9 cellular contexts compared by ENCODE assay signal in genomic region chr20:18001131-18001921, GRCh38. TPM values are rescaled to one million over a fixed set of nuclear protein-coding genes. Genes with fewer than 3 reads are reported as not detected.
DNase-seq lines count a peak whose midpoint lies in the region; ATAC-seq and TF ChIP-seq lines count a peak whose summit lies in the region.
"Had no signal": no experiment of that assay in that cellular context is flagged by ENCODE, and none has a peak within 500 bp of the region (broad histone marks: within the 10 kb centered on the region; RNA-seq: fewer than 3 reads in every experiment).

No MANE protein-coding gene starts in this region.

- DNase-seq in cardiac fibroblast (ENCODE audit: low read depth in 2 of 2), result peak; percentile 92 to 93
- peak; percentile 69 for DNase-seq in kidney tubule cell (ENCODE audit: low spot score)
- peak; percentile 57 to 64 for DNase-seq in thyroid gland
- no peak for DNase-seq in NCI-H128 (lab: John Stamatoyannopoulos, UW; ENCODE audit: unreplicated experiment)
- no peak for DNase-seq in retina
- DNase-seq in NCI-H1694 treated with DMSO at 0.1 percent for 48 hours (lab: John Stamatoyannopoulos, UW), result no peak

- H3K9me3 ChIP-seq in HUES64 (ENCODE audit: insufficient read depth, low read depth, low read length) (no peaks in the 10 kb centered on the region), thyroid gland (no peaks in the 10 kb centered on the region)

- no peak overlapping the region for H3K4me3 ChIP-seq in HUES64 (ENCODE audit: low read length)
- no peak overlapping the region for H3K4me3 ChIP-seq in cardiac fibroblast (replicated peaks in 1 of 2; ENCODE audit: low read depth in 2 of 2, low read length in 2 of 2)
- no peak overlapping the region for H3K4me3 ChIP-seq in thyroid gland (replicated peaks in 1 of 3)

- ATAC-seq in HG03565 (IDR thresholded peaks at IDR 0.05; ENCODE audit: unreplicated experiment), result no peak

- H3K27ac ChIP-seq in HUES64 (ENCODE audit: low read depth, low read length) (no peak overlapping the region), thyroid gland (peak overlapping the region in 1 of 3 donors; percentile 14)

- TF ChIP-seq CTCF in cardiac fibroblast (IDR thresholded peaks at IDR 0.05; ENCODE audit: low read depth, low read length) (no peak), thyroid gland (IDR thresholded peaks at IDR 0.05) (no peak)

- WGBS in HUES64, result 83% methylated on average over 9 of the region's 10 CpGs
- WGBS in thyroid gland, 2 donors, result 67 to 68% methylated on average over 8 to 10 of the region's 10 CpGs

- H3K9ac ChIP-seq in HUES64 (ENCODE audit: low read depth, low read length), result peak overlapping the region; percentile 10; the same call in 1 of the 2 replicates

- peaks cover 15% of the 10 kb centered on the region for H3K4me1 ChIP-seq in HUES64 (ENCODE audit: insufficient read depth, low read length)
- peaks cover 24 to 33% of the 10 kb centered on the region in 2 donors for H3K4me1 ChIP-seq in thyroid gland

- no peak for TF ChIP-seq POLR2A in thyroid gland (IDR thresholded peaks at IDR 0.05)

- H3K27me3 ChIP-seq in HUES64 (ENCODE audit: insufficient read depth, low read length) (no peaks in the 10 kb centered on the region), thyroid gland (no peaks in the 10 kb centered on the region)

- intact Hi-C loops in thyroid gland (cut with DNase I), result no loop called here

- H3K36me3 ChIP-seq in HUES64 (ENCODE audit: insufficient read depth, low read length) (no peaks in the 10 kb centered on the region), thyroid gland (no peaks in the 10 kb centered on the region)

RNA-seq across cellular contexts. Expression of gene MGME1, which starts 32.5 kb away (rescaled TPM):
- 37.9 TPM for polyA plus RNA-seq in HUES64 (2013, experiment 1 of 2)
- 41.4 TPM for polyA plus RNA-seq in HUES64 (2013, experiment 2 of 2)
- total RNA-seq in thyroid gland, result 10 to 100 TPM; 14.6 to 24.2 (median 16.8) TPM

RNA-seq across cellular contexts. Expression of gene SNX5, which starts 32.7 kb away (rescaled TPM):
- polyA plus RNA-seq in HUES64 (2013, experiment 1 of 2), result 164 TPM
- polyA plus RNA-seq in HUES64 (2013, experiment 2 of 2), result 154 TPM
- total RNA-seq in thyroid gland, result 100 to 1,000 TPM; 247 to 346 (median 270) TPM

RNA-seq across cellular contexts. Expression of gene OVOL2, which starts 56.4 kb away (rescaled TPM):
- 2.7 TPM for polyA plus RNA-seq in HUES64 (2013, experiment 1 of 2)
- polyA plus RNA-seq in HUES64 (2013, experiment 2 of 2), result 2.5 TPM
- 10 to 100 TPM; 12.6 to 17.4 (median 13.5) TPM for total RNA-seq in thyroid gland
- total RNA-seq: lung microvascular endothelial cell had no signal

Comparison
In these comparisons a context has a peak if more than half of its experiments do, and no peak if none do; other contexts are left out.
1. DNase-seq: peak in cardiac fibroblast (2 of 2), kidney tubule cell (single experiment) and thyroid gland (2 of 2); none in NCI-H128 (single experiment), retina (single experiment) and NCI-H1694 treated with DMSO at 0.1 percent for 48 hours (single experiment).